ENCODE assay signal across 28 cellular contexts in the genomic region with DNA sequence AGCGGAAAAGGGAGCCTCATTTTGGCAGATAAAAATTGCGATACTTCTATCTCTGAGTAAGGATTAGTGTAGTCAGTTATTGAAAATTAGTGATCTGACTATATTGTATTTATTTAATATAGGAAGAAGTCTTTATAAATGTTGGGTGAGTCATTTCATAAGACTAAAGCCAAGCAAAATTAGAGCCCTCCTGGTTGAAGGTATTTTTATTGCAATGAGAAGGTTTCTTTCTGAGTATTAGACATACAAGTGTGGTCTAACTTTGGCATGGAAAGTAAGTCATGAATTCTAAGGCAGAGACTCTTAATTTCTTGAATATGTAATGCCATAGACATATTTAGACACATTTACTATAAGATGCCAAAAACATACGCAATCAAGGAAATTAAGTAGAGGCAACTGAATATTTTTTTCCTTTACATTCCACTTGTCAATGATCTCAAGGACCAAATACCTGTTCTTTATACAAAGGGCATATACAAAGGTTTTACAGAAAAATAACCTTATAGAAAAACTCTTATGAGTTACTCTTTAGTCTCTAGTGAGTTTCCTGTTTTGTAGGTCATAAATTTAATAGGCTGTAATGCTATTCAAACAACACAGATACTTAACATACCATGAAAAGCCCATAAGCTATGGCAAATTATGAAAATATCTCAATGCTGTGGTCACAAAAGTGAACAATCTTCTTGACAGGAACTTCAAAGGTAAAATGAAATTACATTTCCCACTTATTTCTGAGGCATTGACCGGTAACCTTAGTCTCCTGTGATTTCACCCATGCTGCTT.
DNase-seq lines count a peak whose midpoint lies in the region; ATAC-seq, FAIRE-seq and TF ChIP-seq lines count a peak whose summit lies in the region.
"Had no signal": no experiment of that assay in that cellular context is flagged by ENCODE, and none has a peak within 500 bp of the region (broad histone marks: within the 10 kb centered on the region; RNA-seq: fewer than 3 reads in every experiment).

No MANE protein-coding gene starts in this region.

- CTCF ChIA-PET in A673 (lab: Charles Lee) (no interaction called here), PC-3 (lab: Charles Lee) (no interaction called here), GM12878 (lab: Yijun Ruan, JAX) (interaction anchor here (0.7 kb wide), 1 partner anchor 31 kb away, joined by 3 read pairs; no protein-coding TSS in a partner anchor)

- in situ Hi-C loops in GM12878 (cut with MboI), result no loop called here

- H3K4me1 Mint-ChIP-seq in HFFc6 (ENCODE audit: low read depth), result peaks cover 25% of the 10 kb centered on the region

- peaks cover 33% of the 10 kb centered on the region for H3K4me1 ChIP-seq in A673 (ENCODE audit: insufficient read depth, low read length, poor library complexity, severe bottlenecking)
- 0 out of 2 replicates have a peak, but pooled peaks cover 4% of the 10 kb centered on the region for H3K4me1 ChIP-seq in PC-3 (ENCODE audit: insufficient read depth, low read length)
- H3K4me1 ChIP-seq in GM12878 (ENCODE audit: control insufficient read depth, insufficient read depth, low read length), result no peaks in the 10 kb centered on the region; the same call in 1 of the 2 replicates
- H3K4me1 ChIP-seq: BLaER1 had no signal

- no peak for TF ChIP-seq EP300 in GM12878 (IDR thresholded peaks at IDR 0.05; ENCODE audit: borderline replicate concordance in 1 of 2, control insufficient read depth in 1 of 2, low read depth in 2 of 2, low read length in 2 of 2)

- H3F3A ChIP-seq in PC-3 (ENCODE audit: low read length, unreplicated experiment), result no peaks in the 10 kb centered on the region

- FAIRE-seq in GM12878 (lab: Jason Lieb, UNC), result no peak
- FAIRE-seq: A204.1, GM12891, GM19239 had no signal

- H3K79me2 ChIP-seq in PC-3 (ENCODE audit: low read length) (no peaks in the 10 kb centered on the region), GM12878 (ENCODE audit: control insufficient read depth, insufficient read depth, low read length) (no peaks in the 10 kb centered on the region)

- H3K9me3 ChIP-seq in A673 (ENCODE audit: low read depth, low read length, poor library complexity, severe bottlenecking), result no peaks in the 10 kb centered on the region
- no peaks in the 10 kb centered on the region for H3K9me3 ChIP-seq in PC-3 (ENCODE audit: low read length)
- no peaks in the 10 kb centered on the region; the same call in 2 of the 3 replicates for H3K9me3 ChIP-seq in GM12878 (replicated peaks; ENCODE audit: control insufficient read depth, insufficient read depth, low read length)
- H3K9me3 ChIP-seq: BE2C, BLaER1 had no signal

- H3K4me3 ChIP-seq in A673 (ENCODE audit: low read depth, low read length, poor library complexity, severe bottlenecking) (no peak overlapping the region), PC-3 (ENCODE audit: low read length) (no peak overlapping the region), GM12878 (no peak overlapping the region)
- H3K4me3 ChIP-seq: BLaER1 had no signal

- RAD21 ChIA-PET in GM12878 (lab: Charles Lee; ENCODE audit: unreplicated experiment), result interaction anchor here (1.1 kb wide), 1 partner anchor 106 kb away, joined by 3 read pairs; no protein-coding TSS in a partner anchor

- DNase-seq in A673 (ENCODE audit: low spot score) (peak; percentile 42), NCI-H1048 (lab: John Stamatoyannopoulos, UW) (peak; percentile 41), PC-3 (peak; percentile 23), GM12878 (ENCODE audit: low read depth, low spot score) (no peak), HFFc6 (no peak)
- DNase-seq in stimulated activated CD4-positive, alpha-beta T cell treated with anti-CD3 and anti-CD28 coated beads, Interleukin-1b, Interleukin-23, amount 100 ng/mL, for 48 hours, result no peak
- DNase-seq: 8988T; ACHN; BE2C; C1 segment of cervical spinal cord; CD4-positive, alpha-beta memory T cell; CD4-positive, CD25-positive, alpha-beta regulatory T cell; CD8-positive, alpha-beta memory T cell; COR-L47; DMS 273 treated with DMSO at 0.1 percent for 48 hours; DMS153; DMS53; DMS79; DND-41; EL; GDM1 had no signal

- SMC1A ChIA-PET in GM12878 (lab: Charles Lee; ENCODE audit: uncharacterized antibody, unreplicated experiment), result interaction anchor here (1.0 kb wide), 1 partner anchor 8 kb away, joined by 3 read pairs; no protein-coding TSS in a partner anchor

- no peak for TF ChIP-seq CTCF in A673 (conservative IDR thresholded peaks at IDR 0.05; ENCODE audit: low read depth, low read length)
- no peak for TF ChIP-seq CTCF in PC-3 (conservative IDR thresholded peaks at IDR 0.05; ENCODE audit: low read depth, low read length)
- TF ChIP-seq CTCF in GM12878 (IDR thresholded peaks at IDR 0.05 in 2 of 3, conservative IDR thresholded peaks at IDR 0.05 in 1 of 3; ENCODE audit: control insufficient read depth in 2 of 3, extremely low read depth in 1 of 3, insufficient read depth in 1 of 3, low read depth in 3 of 3, low read length in 3 of 3), result no peak
- TF ChIP-seq CTCF in HFFc6 (IDR thresholded peaks at IDR 0.05), result no peak

- BruUV-seq in A673 (replicated peaks; lab: Mats Ljungman, UMichigan) (no TSS peak), PC-3 (replicated peaks; lab: Mats Ljungman, UMichigan) (no TSS peak), GM12878 (replicated peaks; lab: Mats Ljungman, UMichigan) (no TSS peak)

- H3K27ac ChIP-seq in A673 (ENCODE audit: low read depth, low read length, poor library complexity, severe bottlenecking) (no peak overlapping the region), PC-3 (ENCODE audit: low read length) (no peak overlapping the region), GM12878 (ENCODE audit: control insufficient read depth, insufficient read depth) (no peak overlapping the region)
- H3K27ac ChIP-seq: BLaER1 had no signal

- intact Hi-C loops in A673 (cut with micrococcal nuclease; ENCODE audit: unreplicated experiment), result no loop called here
- intact Hi-C loops in PC-3 (cut with micrococcal nuclease), result no loop called here
- intact Hi-C loops in GM12878 (cut with micrococcal nuclease; ENCODE audit: unreplicated experiment), result no loop called here

- TF ChIP-seq POLR2A in GM12878 (IDR thresholded peaks at IDR 0.05; ENCODE audit: low read depth, low read length), result no peak

- H3K36me3 ChIP-seq in A673 (ENCODE audit: insufficient read depth, low read length, poor library complexity, severe bottlenecking) (no peaks in the 10 kb centered on the region), PC-3 (ENCODE audit: low read depth, low read length) (no peaks in the 10 kb centered on the region), GM12878 (ENCODE audit: control insufficient read depth in 2 of 2, insufficient read depth in 2 of 2, low read length in 1 of 2) (no peaks in the 10 kb centered on the region)
- H3K36me3 ChIP-seq: BE2C, BLaER1 had no signal

- ATAC-seq in PC-3, result peak; percentile 80
- no peak for ATAC-seq in GM12878
- no peak for ATAC-seq in GM21381 (IDR thresholded peaks at IDR 0.05; ENCODE audit: unreplicated experiment)
- no peak for ATAC-seq in GM18519 (IDR thresholded peaks at IDR 0.05; ENCODE audit: low FRiP score, unreplicated experiment)

- no peaks in the 10 kb centered on the region for H3K36me3 Mint-ChIP-seq in HFFc6 (ENCODE audit: low read depth)

- H3K4me2 ChIP-seq in PC-3 (ENCODE audit: low read length) (no peak overlapping the region), GM12878 (ENCODE audit: control insufficient read depth, insufficient read depth) (no peak overlapping the region)
- H3K4me2 ChIP-seq: BLaER1 had no signal

- no peak for TF ChIP-seq RAD21 in GM12878 (IDR thresholded peaks at IDR 0.05; ENCODE audit: insufficient read depth, low read depth, low read length)

- H3K4me3 Mint-ChIP-seq in HFFc6, result no peak overlapping the region
- H3K4me3 Mint-ChIP-seq: CD14-positive monocyte; CD4-positive, alpha-beta memory T cell; CD4-positive, CD25-positive, alpha-beta regulatory T cell; CD8-positive, alpha-beta memory T cell had no signal

- WGBS in GM12878 (ENCODE audit: insufficient coverage, insufficient replicate concordance, low lambda C conversion rate, missing lambda C conversion rate), result 98% methylated on average over 4 of the region's 4 CpGs

- H4K20me1 ChIP-seq in PC-3 (ENCODE audit: low read length) (no peaks in the 10 kb centered on the region), GM12878 (ENCODE audit: control insufficient read depth, insufficient read depth) (no peaks in the 10 kb centered on the region)
- H4K20me1 ChIP-seq: BLaER1 had no signal

- H3K27me3 ChIP-seq in A673 (replicated peaks; ENCODE audit: insufficient read depth, low read depth, low read length, poor library complexity) (no peaks in the 10 kb centered on the region), PC-3 (ENCODE audit: low read length) (no peaks in the 10 kb centered on the region), GM12878 (replicated peaks in 1 of 2; ENCODE audit: control insufficient read depth in 2 of 2, insufficient read depth in 2 of 2, low read length in 1 of 2) (no peaks in the 10 kb centered on the region)
- H3K27me3 ChIP-seq: BE2C, BLaER1 had no signal

- no peaks in the 10 kb centered on the region for H3K9me2 ChIP-seq in PC-3 (replicated peaks; ENCODE audit: low read length)

- POLR2A ChIA-PET in A673 (lab: Charles Lee; ENCODE audit: low non-redundant PET) (no interaction called here), PC-3 (lab: Charles Lee; ENCODE audit: unreplicated experiment) (no interaction called here), GM12878 (lab: Charles Lee) (no interaction called here)

- no peaks in the 10 kb centered on the region for H3K9me3 Mint-ChIP-seq in HFFc6
- H3K9me3 Mint-ChIP-seq: CD8-positive, alpha-beta memory T cell had no signal

- H3K9ac ChIP-seq in PC-3 (ENCODE audit: low read length) (no peak overlapping the region), GM12878 (ENCODE audit: control insufficient read depth, insufficient read depth, low read length) (no peak overlapping the region)
- H3K9ac ChIP-seq: BLaER1 had no signal

- H2AFZ ChIP-seq in PC-3 (ENCODE audit: low read length) (no peak overlapping the region), GM12878 (ENCODE audit: control insufficient read depth, low read depth, low read length) (no peak overlapping the region)

- H3K27me3 Mint-ChIP-seq in HFFc6 (ENCODE audit: insufficient read depth), result no peaks in the 10 kb centered on the region
- H3K27me3 Mint-ChIP-seq: CD4-positive, alpha-beta memory T cell; CD4-positive, CD25-positive, alpha-beta regulatory T cell had no signal

- no peak overlapping the region for H3K27ac Mint-ChIP-seq in HFFc6
- H3K27ac Mint-ChIP-seq: CD4-positive, alpha-beta memory T cell; CD8-positive, alpha-beta memory T cell had no signal

TF ChIP-seq in GM12878, 131 proteins besides CTCF, POLR2A, EP300 and RAD21:
- TF ChIP-seq RUNX3 (IDR thresholded peaks at IDR 0.05; ENCODE audit: low read length) (peak; percentile 28; the same call in 1 of the 2 replicates), TAF1 (IDR thresholded peaks at IDR 0.05; ENCODE audit: borderline replicate concordance, low read depth, low read length) (no peak), JUNB (IDR thresholded peaks at IDR 0.05) (peak; percentile 57), NFIC (IDR thresholded peaks at IDR 0.05; ENCODE audit: low read depth, low read length) (peak; percentile 38; the same call in 1 of the 2 replicates)

Comparison
In these comparisons a context has a peak if more than half of its experiments do, and no peak if none do; other contexts are left out.
1. DNase-seq: peak in A673 (single experiment), NCI-H1048 (single experiment) and PC-3 (single experiment); none in GM12878 (single experiment), stimulated activated CD4-positive, alpha-beta T cell treated with anti-CD3 and anti-CD28 coated beads, Interleukin-1b, Interleukin-23, amount 100 ng/mL, for 48 hours (single experiment) and HFFc6 (single experiment).